In the genomic region with DNA sequence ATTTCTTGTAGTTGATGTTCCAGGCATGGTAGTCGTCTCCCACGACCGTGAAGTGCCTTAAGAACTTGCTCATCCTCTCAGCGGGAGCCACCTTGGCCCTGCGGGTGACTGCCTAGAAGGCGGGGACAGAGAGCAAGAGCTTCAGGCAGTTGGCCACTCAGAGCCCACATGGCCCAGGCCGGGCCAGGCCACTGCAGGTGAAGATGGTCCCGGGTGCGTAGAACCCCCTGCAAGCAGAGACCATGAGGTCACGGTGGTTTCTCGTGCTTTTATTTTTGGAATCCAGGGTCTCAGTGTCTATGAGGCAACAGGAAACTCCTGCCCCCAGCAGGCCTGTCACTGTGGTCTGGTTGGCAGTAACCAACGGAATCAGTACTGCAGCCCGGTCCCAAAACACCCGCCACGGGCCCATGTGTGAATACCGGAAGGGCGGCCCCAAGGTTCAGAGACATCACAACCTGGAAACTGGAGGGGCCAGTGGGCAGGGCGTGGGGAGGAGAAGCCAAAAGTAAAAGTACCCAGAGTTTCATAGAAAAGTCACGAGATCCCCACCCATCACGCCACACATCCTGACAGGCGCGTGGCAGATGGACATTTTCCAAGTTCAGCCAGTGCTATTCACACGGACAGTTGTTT, we compare ENCODE assay signal across 8 cellular contexts. TPM values are rescaled to one million over a fixed set of nuclear protein-coding genes. Genes with fewer than 3 reads are reported as not detected.
A peak's percentile ranks its signal among the peaks of the same experiment; 100 is the strongest.
DNase-seq lines count a peak whose midpoint lies in the region; ATAC-seq, FAIRE-seq and TF ChIP-seq lines count a peak whose summit lies in the region.

No MANE protein-coding gene starts in this region.

- H2AFZ ChIP-seq in H1 (ENCODE audit: low read length) = no peak overlapping the region

- H2BK12ac ChIP-seq in H1 (ENCODE audit: low read depth, low read length) = 0 out of 2 replicates have a peak overlapping the region, but pooled peaks have one; percentile 29

- H3K27ac ChIP-seq in H1 (ENCODE audit: low read depth, low read length) = no peak overlapping the region

- CTCF ChIA-PET in H1 (lab: Charles Lee; ENCODE audit: partially characterized antibody) = interaction anchor here (0.8 kb wide), 1 partner anchor 193 kb away, joined by 3 read pairs; the partner anchor contains the start of gene GPN3

- TF ChIP-seq POLR2A in Raji (IDR thresholded peaks at IDR 0.05; ENCODE audit: insufficient read depth, low read depth, low read length) = peak; percentile 52; the same call in 1 of the 2 replicates
- no peak for TF ChIP-seq POLR2A in H1 (IDR thresholded peaks at IDR 0.05; ENCODE audit: control extremely low read depth in 1 of 2, low read depth in 2 of 2, low read length in 2 of 2)

- H3K56ac ChIP-seq in H1 (replicated peaks; ENCODE audit: insufficient read length, low read depth, low read length) = no peak overlapping the region

- H3K27me3 Mint-ChIP-seq in chondrocyte (ENCODE audit: low read depth) = no peaks in the 10 kb centered on the region

- H3K36me3 Mint-ChIP-seq in chondrocyte (ENCODE audit: low read depth) = peaks cover 8% of the 10 kb centered on the region

- H3K14ac ChIP-seq in H1 (ENCODE audit: insufficient read length) = no peak overlapping the region

- no peak overlapping the region; the same call in 1 of the 2 replicates for H4K8ac ChIP-seq in H1 (ENCODE audit: extremely low read depth, insufficient read depth, low read length)

- no peak overlapping the region for H2BK120ac ChIP-seq in H1 (replicated peaks; ENCODE audit: low read depth, low read length)

- no peak overlapping the region for H4K91ac ChIP-seq in H1 (replicated peaks; ENCODE audit: insufficient read length, low read length)

- H3K27ac Mint-ChIP-seq in chondrocyte (ENCODE audit: unreplicated experiment) = no peak overlapping the region

- no peaks in the 10 kb centered on the region for H3K79me2 ChIP-seq in H1 (ENCODE audit: control insufficient read depth in 1 of 2, insufficient read depth in 2 of 2, low read length in 2 of 2)

- H3K9me3 ChIP-seq in H1 (ENCODE audit: insufficient read depth in 2 of 2, low read depth in 1 of 2, low read length in 1 of 2) = no peaks in the 10 kb centered on the region

- no peaks in the 10 kb centered on the region for H3K79me1 ChIP-seq in H1 (ENCODE audit: low read depth, low read length)

- no peak overlapping the region for H3K23ac ChIP-seq in H1 (ENCODE audit: insufficient read length)

- no peak overlapping the region for H3K4me3 Mint-ChIP-seq in chondrocyte (ENCODE audit: unreplicated experiment)

- no peak for FAIRE-seq in H1 (lab: Jason Lieb, UNC)

- no peak overlapping the region for H2AK5ac ChIP-seq in H1 (ENCODE audit: low read depth, low read length)

- no peaks in the 10 kb centered on the region for H4K20me1 ChIP-seq in H1 (replicated peaks in 1 of 2; ENCODE audit: control insufficient read depth in 1 of 2, insufficient read depth in 2 of 2, low read length in 2 of 2)

- no peak overlapping the region for H4K5ac ChIP-seq in H1 (ENCODE audit: insufficient read length, low read depth, low read length)

- peaks cover 14% of the 10 kb centered on the region for H3K9me3 Mint-ChIP-seq in chondrocyte (ENCODE audit: low read depth)

- H3K4me1 Mint-ChIP-seq in chondrocyte (ENCODE audit: low read depth) = no peaks in the 10 kb centered on the region

- H3K4ac ChIP-seq in H1 (replicated peaks; ENCODE audit: insufficient read length, low read depth, low read length) = no peak overlapping the region

- H2BK15ac ChIP-seq in H1 (ENCODE audit: low read length) = no peak overlapping the region

- no peak overlapping the region for H2BK20ac ChIP-seq in H1 (ENCODE audit: low read length)

- POLR2A ChIA-PET in H1 (lab: Charles Lee; ENCODE audit: partially characterized antibody) = no interaction called here

- H3K36me3 ChIP-seq in H1 (ENCODE audit: control insufficient read depth in 2 of 4, insufficient read depth in 4 of 4, low read length in 3 of 4) = no peaks in the 10 kb centered on the region

- DNase-seq in H1 (ENCODE audit: low read depth in 1 of 2, low spot score in 2 of 2) (no peak), NCI-H2107 treated with DMSO at 0.1 percent for 48 hours (lab: John Stamatoyannopoulos, UW; ENCODE audit: unreplicated experiment) (no peak), HUDEP-2 (lab: John Stamatoyannopoulos, UW; ENCODE audit: unreplicated experiment in 76 of 76) (no peak), chondrocyte (ENCODE audit: low spot score) (no peak)
- peak; percentile 76 to 77 for DNase-seq in stimulated activated CD8-positive, alpha-beta memory T cell treated with anti-CD3 and anti-CD28 coated beads, Interleukin-7, amount 100 ng/mL, for 48 hours (ENCODE audit: extremely low read depth in 1 of 2, low read depth in 1 of 2)

- no peak for TF ChIP-seq EP300 in H1 (IDR thresholded peaks at IDR 0.05; ENCODE audit: borderline replicate concordance in 1 of 2, low read depth in 2 of 2, low read length in 2 of 2)

- no peak overlapping the region for H3K9ac ChIP-seq in H1 (replicated peaks in 1 of 4; ENCODE audit: extremely low read depth in 1 of 4, low read depth in 3 of 4, low read length in 3 of 4)

- no peak overlapping the region for H3K4me3 ChIP-seq in H1 (ENCODE audit: extremely low read depth in 1 of 4, insufficient read depth in 2 of 4, low read depth in 3 of 4, low read length in 4 of 4)

- H3K27me3 ChIP-seq in H1 (replicated peaks in 1 of 4; ENCODE audit: control insufficient read depth in 3 of 4, extremely low read depth in 1 of 4, insufficient read depth in 3 of 4, low read length in 3 of 4) = no peaks in the 10 kb centered on the region

- no peak for TF ChIP-seq CTCF in H1 (IDR thresholded peaks at IDR 0.05; ENCODE audit: control extremely low read depth in 1 of 3, insufficient read depth in 1 of 3, low read depth in 1 of 3, low read length in 3 of 3)
- TF ChIP-seq CTCF in chondrocyte (IDR thresholded peaks at IDR 0.05) = no peak

- no peak overlapping the region; the same call in 1 of the 2 replicates for H2BK5ac ChIP-seq in H1 (ENCODE audit: low read depth, low read length)

- H3K18ac ChIP-seq in H1 (ENCODE audit: extremely low read depth, low read length) = no peak overlapping the region; the same call in 1 of the 2 replicates

- peak; percentile 78 for ATAC-seq in GM18858 (IDR thresholded peaks at IDR 0.05; ENCODE audit: unreplicated experiment)
- peak; percentile 91 for ATAC-seq in HG02678 (IDR thresholded peaks at IDR 0.05; ENCODE audit: unreplicated experiment)

- no peaks in the 10 kb centered on the region for H3K4me1 ChIP-seq in H1 (replicated peaks in 1 of 4; ENCODE audit: control insufficient read depth in 3 of 4, insufficient read depth in 4 of 4, low read length in 3 of 4)

- no peak for TF ChIP-seq RAD21 in H1 (IDR thresholded peaks at IDR 0.05 in 1 of 2, conservative IDR thresholded peaks at IDR 0.05 in 1 of 2; ENCODE audit: low read depth in 2 of 2, low read length in 2 of 2)

- 92% methylated on average over 23 of the region's 23 CpGs; no CpG with 5 or more reads in 1 of the 2 experiments for WGBS in H1 (ENCODE audit: extremely low coverage in 1 of 2, insufficient coverage in 1 of 2, insufficient read length in 1 of 2, insufficient replicate concordance in 2 of 2, low coverage in 1 of 2, low lambda C conversion rate in 2 of 2, missing lambda C conversion rate in 1 of 2), 2 experiments

- H3K4me2 ChIP-seq in H1 (ENCODE audit: insufficient read depth in 1 of 2, low read depth in 2 of 2, low read length in 2 of 2) = no peak overlapping the region

- no peaks in the 10 kb centered on the region for H3K23me2 ChIP-seq in H1 (ENCODE audit: low read depth, low read length)

TF ChIP-seq in H1, 55 proteins besides CTCF, POLR2A, EP300 and RAD21:
- TF ChIP-seq CBX8 (IDR thresholded peaks at IDR 0.05; ENCODE audit: borderline replicate concordance, low read depth, low read length) (no peak), TBP (IDR thresholded peaks at IDR 0.05; ENCODE audit: low read depth, low read length) (no peak), NRF1 (IDR thresholded peaks at IDR 0.05; ENCODE audit: low read depth, low read length) (no peak), SIN3A (conservative IDR thresholded peaks at IDR 0.05 in 1 of 2, IDR thresholded peaks at IDR 0.05 in 1 of 2; ENCODE audit: low read depth in 1 of 2, low read length in 2 of 2) (no peak)
- TF ChIP-seq, protein P1, sequence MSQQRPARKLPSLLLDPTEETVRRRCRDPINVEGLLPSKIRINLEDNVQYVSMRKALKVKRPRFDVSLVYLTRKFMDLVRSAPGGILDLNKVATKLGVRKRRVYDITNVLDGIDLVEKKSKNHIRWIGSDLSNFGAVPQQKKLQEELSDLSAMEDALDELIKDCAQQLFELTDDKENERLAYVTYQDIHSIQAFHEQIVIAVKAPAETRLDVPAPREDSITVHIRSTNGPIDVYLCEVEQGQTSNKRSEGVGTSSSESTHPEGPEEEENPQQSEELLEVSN (IDR thresholded peaks at IDR 0.05) = no peak

RNA-seq across cellular contexts. Expression of gene HVCN1, which starts 27.5 kb away (rescaled TPM):
- 5.6 and 5.8 TPM in 2 replicates for total RNA-seq in H1 (2021; fragmentation: NEBNext Ultra II Directional; extraction: Animal tissue kit (Norgen Biotek cat#: 25700))
- polyA plus RNA-seq in H1 (2011; rRNA removed) = 10.5 and 11.2 TPM in 2 replicates
- 8.0 TPM for polyA plus RNA-seq in H1 (2011; cell fraction: cytosol; rRNA removed)
- 5.7 TPM for polyA plus RNA-seq in H1 (2011; cell fraction: nucleus; rRNA removed)
- 7.3 to 9.5 TPM (median 7.9 TPM) in 4 replicates for polyA plus RNA-seq in H1 (2012, experiment 1 of 2)
- polyA plus RNA-seq in H1 (2012, experiment 2 of 2) = 7.0 TPM
- polyA plus RNA-seq in H1 (2013, experiment 1 of 2) = 14.1 TPM
- polyA plus RNA-seq in H1 (2013, experiment 2 of 2) = 14.7 TPM
- polyA minus RNA-seq in H1 (2011; rRNA and poly(A)+ RNA removed) = 3.7 and 6.0 TPM in 2 replicates
- 2.9 TPM for polyA minus RNA-seq in H1 (2011; cell fraction: cytosol; rRNA and poly(A)+ RNA removed)
- 3.0 TPM for polyA minus RNA-seq in H1 (2011; cell fraction: nucleus; rRNA and poly(A)+ RNA removed)
- 1.2 to 1.3 TPM (median 1.2 TPM) in 3 replicates for total RNA-seq in chondrocyte

RNA-seq across cellular contexts. Expression of gene TCTN1, which starts 47.5 kb away (rescaled TPM):
- total RNA-seq in H1 (2021; fragmentation: NEBNext Ultra II Directional; extraction: Animal tissue kit (Norgen Biotek cat#: 25700)) = 11.1 and 16.4 TPM in 2 replicates
- polyA plus RNA-seq in H1 (2011; rRNA removed) = 14.7 and 20.8 TPM in 2 replicates
- 13.1 TPM for polyA plus RNA-seq in H1 (2011; cell fraction: cytosol; rRNA removed)
- 37.2 TPM for polyA plus RNA-seq in H1 (2011; cell fraction: nucleus; rRNA removed)
- polyA plus RNA-seq in H1 (2012, experiment 1 of 2) = 11.8 to 16.3 TPM (median 13.5 TPM) in 4 replicates
- 6.8 TPM for polyA plus RNA-seq in H1 (2012, experiment 2 of 2)
- polyA plus RNA-seq in H1 (2013, experiment 1 of 2) = 25.7 TPM
- polyA plus RNA-seq in H1 (2013, experiment 2 of 2) = 27.6 TPM
- polyA minus RNA-seq in H1 (2011; rRNA and poly(A)+ RNA removed) = 14.4 and 21.8 TPM in 2 replicates
- polyA minus RNA-seq in H1 (2011; cell fraction: cytosol; rRNA and poly(A)+ RNA removed) = 8.5 TPM
- polyA minus RNA-seq in H1 (2011; cell fraction: nucleus; rRNA and poly(A)+ RNA removed) = 29.4 TPM
- 32.9 to 55.1 TPM (median 37.1 TPM) in 3 replicates for total RNA-seq in chondrocyte

Comparison
In these comparisons a context has a peak if more than half of its experiments do, and no peak if none do; other contexts are left out.
1. DNase-seq: peak in stimulated activated CD8-positive, alpha-beta memory T cell treated with anti-CD3 and anti-CD28 coated beads, Interleukin-7, amount 100 ng/mL, for 48 hours (2 of 2); none in H1 (0 of 2), NCI-H2107 treated with DMSO at 0.1 percent for 48 hours (single experiment), HUDEP-2 (0 of 76) and chondrocyte (single experiment).